Comparison of ENCODE assay signal across 25 cellular contexts in genomic region chr2:36178384-36178783, GRCh38.
"Had no signal": no experiment of that assay in that cellular context is flagged by ENCODE, and none has a peak within 500 bp of the region (broad histone marks: within the 10 kb centered on the region; RNA-seq: fewer than 3 reads in every experiment).

No MANE protein-coding gene starts in this region.

- ATAC-seq: activated CD4-positive, CD25-positive, alpha-beta regulatory T cell treated with anti-CD3 and anti-CD28 coated beads, Interleukin-2, amount 50 U/mL, for 24 hours; activated CD8-positive, alpha-beta memory T cell treated with anti-CD3 and anti-CD28 coated beads, Interleukin-2, amount 10 ng/mL, durations not matched to agents 7 days and 5 days; activated CD8-positive, alpha-beta T cell treated with anti-CD3 and anti-CD28 coated beads for 36 hours; foreskin keratinocyte; left cardiac atrium; lower lobe of right lung; naive thymus-derived CD4-positive, alpha-beta T cell; stimulated activated naive CD8-positive, alpha-beta T cell treated with anti-CD3 and anti-CD28 coated beads, Interleukin-15, Interleukin-2, amounts not matched to agents 100 U/mL and 50 U/mL, for 24 hours had no signal

- DNase-seq: activated CD4-positive, alpha-beta T cell treated with anti-CD3 and anti-CD28 coated beads, Interleukin-2, amount 10 ng/mL, durations not matched to agents 7 days and 5 days; activated CD8-positive, alpha-beta memory T cell treated with anti-CD3 and anti-CD28 coated beads, Interleukin-2, amount 10 ng/mL, durations not matched to agents 7 days and 5 days; activated CD8-positive, alpha-beta T cell treated with anti-CD3 and anti-CD28 coated beads for 36 hours; activated effector memory CD4-positive, alpha-beta T cell treated with anti-CD3 and anti-CD28 coated beads, Interleukin-2, amount 50 U/mL, for 16 hours; activated naive CD4-positive, alpha-beta T cell treated with anti-CD3 and anti-CD28 coated beads, Interleukin-2, amount 10 ng/mL, durations not matched to agents 7 days and 5 days; activated T-cell treated with anti-CD3 and anti-CD28 coated beads for 4 hours; aorta; cerebellar nuclear complex; effector CD4-positive, alpha-beta T cell; erythroblast; foreskin keratinocyte; glutamatergic neuron; immature natural killer cell; left cardiac atrium; lower lobe of right lung; naive thymus-derived CD4-positive, alpha-beta T cell; retina; spleen; stimulated activated CD4-positive, alpha-beta T cell treated with anti-CD3 and anti-CD28 coated beads, Interleukin-4, amount 100 ng/mL, for 24 hours; stimulated activated naive CD8-positive, alpha-beta T cell treated with anti-CD3 and anti-CD28 coated beads, Interleukin-15, Interleukin-2, amounts not matched to agents 100 U/mL and 50 U/mL, for 24 hours; thyroid gland had no signal

- H3K4me3 ChIP-seq: hepatocyte, lower lobe of right lung, neural progenitor cell, SK-N-MC, spleen, thyroid gland had no signal
